Comparison of ENCODE assay signal across 11 cellular contexts in genomic region chr1:35029756-35030155, GRCh38. TPM values are rescaled to one million over a fixed set of nuclear protein-coding genes. Genes with fewer than 3 reads are reported as not detected.
DNase-seq lines count a peak whose midpoint lies in the region; ATAC-seq, FAIRE-seq and TF ChIP-seq lines count a peak whose summit lies in the region.
"Had no signal": no experiment of that assay in that cellular context is flagged by ENCODE, and none has a peak within 500 bp of the region (broad histone marks: within the 10 kb centered on the region; RNA-seq: fewer than 3 reads in every experiment).

No MANE protein-coding gene starts in this region.

- no peaks in the 10 kb centered on the region for H3K27me3 ChIP-seq in breast epithelium
- H3K27me3 ChIP-seq in SJCRH30: no peaks in the 10 kb centered on the region

- H3K27ac Mint-ChIP-seq in MCF 10A (ENCODE audit: low read depth, unreplicated experiment) (peak overlapping the region; percentile 97), glutamatergic neuron (ENCODE audit: unreplicated experiment) (no peak overlapping the region)
- no peak overlapping the region for H3K27ac Mint-ChIP-seq in activated CD8-positive, alpha-beta T cell treated with anti-CD3 and anti-CD28 coated beads for 36 hours
- peak overlapping the region in 1 of 2 donors; percentile 46 for H3K27ac Mint-ChIP-seq in stimulated activated naive CD8-positive, alpha-beta T cell treated with anti-CD3 and anti-CD28 coated beads, Interleukin-15, amount 100 ng/mL, for 72 hours

- H3K36me3 ChIP-seq in breast epithelium: no peaks in the 10 kb centered on the region
- no peaks in the 10 kb centered on the region for H3K36me3 ChIP-seq in SJCRH30

- TF ChIP-seq CTCF in MCF 10A (IDR thresholded peaks at IDR 0.05; ENCODE audit: unreplicated experiment) (no peak), breast epithelium (IDR thresholded peaks at IDR 0.05) (no peak), glutamatergic neuron (IDR thresholded peaks at IDR 0.05; ENCODE audit: partially characterized antibody, unreplicated experiment) (no peak)
- no peak for TF ChIP-seq CTCF in activated CD8-positive, alpha-beta T cell treated with anti-CD3 and anti-CD28 coated beads for 36 hours (IDR thresholded peaks at IDR 0.05)

- ATAC-seq in activated CD8-positive, alpha-beta T cell treated with anti-CD3 and anti-CD28 coated beads for 36 hours: no peak
- no peak for ATAC-seq in stimulated activated naive CD8-positive, alpha-beta T cell treated with anti-CD3 and anti-CD28 coated beads, Interleukin-15, amount 100 ng/mL, for 72 hours

- no peak for TF ChIP-seq POLR2A in breast epithelium (IDR thresholded peaks at IDR 0.05)

- CTCF ChIA-PET in MCF 10A (lab: Yijun Ruan, JAX): interaction anchor here (0.6 to 1.3 kb wide), 2 partner anchors 17 to 32 kb away, joined by 3 to 4 read pairs; no protein-coding TSS in a partner anchor
- CTCF ChIA-PET in activated CD8-positive, alpha-beta T cell treated with anti-CD3 and anti-CD28 coated beads for 36 hours (lab: Charles Lee): interaction anchor here (0.7 to 2.7 kb wide), 6 partner anchors 10 to 169 kb away, joined by 3 to 7 read pairs (median 4); partner anchors contain the start of gene TMEM35B

- H3K4me1 Mint-ChIP-seq in MCF 10A (ENCODE audit: insufficient read depth, unreplicated experiment): peaks cover 19% of the 10 kb centered on the region
- peaks cover 29% of the 10 kb centered on the region for H3K4me1 Mint-ChIP-seq in activated CD8-positive, alpha-beta T cell treated with anti-CD3 and anti-CD28 coated beads for 36 hours (ENCODE audit: low read depth)
- peaks cover 5% of the 10 kb centered on the region for H3K4me1 Mint-ChIP-seq in glutamatergic neuron (ENCODE audit: low read depth, unreplicated experiment)
- H3K4me1 Mint-ChIP-seq in stimulated activated naive CD8-positive, alpha-beta T cell treated with anti-CD3 and anti-CD28 coated beads, Interleukin-15, amount 100 ng/mL, for 72 hours: peaks cover 31% of the 10 kb centered on the region

- peak overlapping the region; percentile 90 for H3K4me3 Mint-ChIP-seq in MCF 10A (ENCODE audit: unreplicated experiment)
- H3K4me3 Mint-ChIP-seq in activated CD8-positive, alpha-beta T cell treated with anti-CD3 and anti-CD28 coated beads for 36 hours: peak overlapping the region; percentile 98
- peak overlapping the region; percentile 59 for H3K4me3 Mint-ChIP-seq in glutamatergic neuron (ENCODE audit: unreplicated experiment)
- peak overlapping the region; percentile 96 to 100 for H3K4me3 Mint-ChIP-seq in stimulated activated naive CD8-positive, alpha-beta T cell treated with anti-CD3 and anti-CD28 coated beads, Interleukin-15, amount 100 ng/mL, for 72 hours

- intact Hi-C loops in MCF 10A (cut with micrococcal nuclease) (loop anchor here (5.0 kb wide), 2 partner anchors 143 to 163 kb away; partner anchors contain the start of gene SFPQ), breast epithelium (cut with DNase I; ENCODE audit: low total_unique reads) (no loop called here)
- intact Hi-C loops in activated CD8-positive, alpha-beta T cell treated with anti-CD3 and anti-CD28 coated beads for 36 hours (cut with micrococcal nuclease): loop anchor here (5.0 kb wide), 1 partner anchor 48 kb away; the partner anchor contains the start of gene ZMYM1

- H3K9me3 ChIP-seq in breast epithelium (peaks cover 0 to 8% of the 10 kb centered on the region in 2 donors), SJCRH30 (replicated peaks) (peaks cover 9% of the 10 kb centered on the region; the same call in 1 of the 2 replicates)

- H3K27ac ChIP-seq in breast epithelium (no peak overlapping the region), SJCRH30 (no peak overlapping the region)
- H3K27ac ChIP-seq: C4-2B had no signal

- BruUV-seq in MCF 10A (replicated peaks; lab: Mats Ljungman, UMichigan): no TSS peak

- H3K9me3 Mint-ChIP-seq in MCF 10A (ENCODE audit: unreplicated experiment) (no peaks in the 10 kb centered on the region), glutamatergic neuron (ENCODE audit: unreplicated experiment) (peaks cover 10% of the 10 kb centered on the region)
- peaks cover 5% of the 10 kb centered on the region for H3K9me3 Mint-ChIP-seq in activated CD8-positive, alpha-beta T cell treated with anti-CD3 and anti-CD28 coated beads for 36 hours
- peaks cover 12 to 14% of the 10 kb centered on the region in 2 donors for H3K9me3 Mint-ChIP-seq in stimulated activated naive CD8-positive, alpha-beta T cell treated with anti-CD3 and anti-CD28 coated beads, Interleukin-15, amount 100 ng/mL, for 72 hours

- H3K36me3 Mint-ChIP-seq in MCF 10A (ENCODE audit: insufficient read depth, unreplicated experiment) (peaks cover 33% of the 10 kb centered on the region), glutamatergic neuron (ENCODE audit: unreplicated experiment) (no peaks in the 10 kb centered on the region)
- peaks cover 38% of the 10 kb centered on the region for H3K36me3 Mint-ChIP-seq in activated CD8-positive, alpha-beta T cell treated with anti-CD3 and anti-CD28 coated beads for 36 hours (ENCODE audit: low read depth)

- DNase-seq in MCF 10A (ENCODE audit: unreplicated experiment): no peak
- DNase-seq in breast epithelium (ENCODE audit: low spot score in 2 of 2): no peak
- no peak for DNase-seq in activated CD8-positive, alpha-beta T cell treated with anti-CD3 and anti-CD28 coated beads for 36 hours
- DNase-seq in glutamatergic neuron: no peak
- no peak for DNase-seq in stimulated activated naive CD8-positive, alpha-beta T cell treated with anti-CD3 and anti-CD28 coated beads, Interleukin-15, amount 100 ng/mL, for 72 hours
- no peak for DNase-seq in SJCRH30
- DNase-seq in HK-2 (ENCODE audit: unreplicated experiment): no peak
- no peak for DNase-seq in urothelium cell line (ENCODE audit: low spot score)
- DNase-seq: HCEC 1CT, NCI-H524 had no signal

- H3K27me3 Mint-ChIP-seq in MCF 10A (ENCODE audit: insufficient read depth, unreplicated experiment) (no peaks in the 10 kb centered on the region), glutamatergic neuron (ENCODE audit: unreplicated experiment) (peaks cover 5% of the 10 kb centered on the region)
- H3K27me3 Mint-ChIP-seq in activated CD8-positive, alpha-beta T cell treated with anti-CD3 and anti-CD28 coated beads for 36 hours: no peaks in the 10 kb centered on the region
- no peaks in the 10 kb centered on the region for H3K27me3 Mint-ChIP-seq in stimulated activated naive CD8-positive, alpha-beta T cell treated with anti-CD3 and anti-CD28 coated beads, Interleukin-15, amount 100 ng/mL, for 72 hours

- H3K4me3 ChIP-seq in breast epithelium: peak overlapping the region in 1 of 3 donors; percentile 19
- H3K4me3 ChIP-seq in SJCRH30: no peak overlapping the region

- H3K4me1 ChIP-seq in breast epithelium (peaks cover 0 to 6% of the 10 kb centered on the region in 2 donors), SJCRH30 (no peaks in the 10 kb centered on the region)

- no peak for FAIRE-seq in urothelium cell line (lab: Jason Lieb, UNC)

- POLR2A ChIA-PET in MCF 10A (lab: Yijun Ruan, JAX): interaction anchor here (0.6 to 4.6 kb wide), 13 partner anchors 9 to 608 kb away, joined by 3 to 122 read pairs (median 5); partner anchors contain the start of genes SFPQ, SMIM12, TMEM35B and ZMYM1
- POLR2A ChIA-PET in activated CD8-positive, alpha-beta T cell treated with anti-CD3 and anti-CD28 coated beads for 36 hours (lab: Charles Lee): interaction anchor here (0.9 to 3.4 kb wide), 5 partner anchors 9 to 161 kb away, joined by 3 to 13 read pairs (median 3); partner anchors contain the start of gene TMEM35B

RNA-seq across cellular contexts. Expression of gene ZMYM6, which starts 2.0 kb away (rescaled TPM):
- total RNA-seq in MCF 10A (2022) (21.6 and 25.7 TPM in 2 replicates), breast epithelium (10 to 100 TPM; 13.8 to 27.2 (median 22.0) TPM), glutamatergic neuron (ENCODE audit: unreplicated experiment) (25.1 TPM)
- total RNA-seq in activated CD8-positive, alpha-beta T cell treated with anti-CD3 and anti-CD28 coated beads for 36 hours: 10 to 100 TPM; 11.4 to 11.6 TPM
- 19.7 and 25.1 TPM in 2 replicates for total RNA-seq in SJCRH30 (2014; rRNA removed; shearing (Covaris generic))

RNA-seq across cellular contexts. Expression of gene TMEM35B, which starts 44.6 kb away (rescaled TPM):
- 18.7 and 21.9 TPM in 2 replicates for total RNA-seq in MCF 10A (2022)
- total RNA-seq in breast epithelium: 10 to 100 TPM; 30.5 to 55.0 (median 37.6) TPM
- 10 to 100 TPM; 19.4 to 19.5 TPM for total RNA-seq in activated CD8-positive, alpha-beta T cell treated with anti-CD3 and anti-CD28 coated beads for 36 hours
- total RNA-seq in glutamatergic neuron (ENCODE audit: unreplicated experiment): not detected
- total RNA-seq in SJCRH30 (2014; rRNA removed; shearing (Covaris generic)): 18.0 and 19.8 TPM in 2 replicates

RNA-seq across cellular contexts. Expression of gene ZMYM1, which starts 49.4 kb away (rescaled TPM):
- total RNA-seq in MCF 10A (2022) (19.2 and 21.2 TPM in 2 replicates), breast epithelium (10 to 100 TPM in 2 of 3 donors, 1 to 10 TPM in 1; 9.8 to 25.6 (median 12.1) TPM), glutamatergic neuron (ENCODE audit: unreplicated experiment) (12.1 TPM)
- total RNA-seq in activated CD8-positive, alpha-beta T cell treated with anti-CD3 and anti-CD28 coated beads for 36 hours: 1 to 10 TPM; 6.8 to 8.9 TPM
- total RNA-seq in SJCRH30 (2014; rRNA removed; shearing (Covaris generic)): 36.8 and 42.3 TPM in 2 replicates

Comparison
In these comparisons a context has a peak if more than half of its experiments do, and no peak if none do; other contexts are left out.
1. RNA of gene TMEM35B, which starts 44.6 kb away (total RNA-seq): 30.5 to 55.0 TPM in breast epithelium, 18.0 to 19.8 TPM in SJCRH30, 19.4 to 19.5 TPM in activated CD8-positive, alpha-beta T cell treated with anti-CD3 and anti-CD28 coated beads for 36 hours and 18.7 to 21.9 TPM in MCF 10A; not detected in glutamatergic neuron (single experiment); every median in the first group is over 10 times any median in the second.
2. Peak in every context shown above with its lines, with median percentiles within 50 percentile points of each other: H3K4me3 Mint-ChIP-seq.